10 cellular contexts compared by ENCODE assay signal in genomic region chr14:100842799-100843198, GRCh38. TPM values are rescaled to one million over a fixed set of nuclear protein-coding genes. Genes with fewer than 3 reads are reported as not detected.
DNase-seq lines count a peak whose midpoint lies in the region; ATAC-seq and TF ChIP-seq lines count a peak whose summit lies in the region.
"Had no signal": no experiment of that assay in that cellular context is flagged by ENCODE, and none has a peak within 500 bp of the region (broad histone marks: within the 10 kb centered on the region; RNA-seq: fewer than 3 reads in every experiment).

No MANE protein-coding gene starts in this region.

- no peak for TF ChIP-seq CTCF in adrenal gland (IDR thresholded peaks at IDR 0.05)

- no peaks in the 10 kb centered on the region for H3K9me3 ChIP-seq in adrenal gland (replicated peaks in 1 of 3)
- no peaks in the 10 kb centered on the region for H3K9me3 ChIP-seq in right cardiac atrium (ENCODE audit: control insufficient read depth, low read length)
- no peaks in the 10 kb centered on the region for H3K9me3 ChIP-seq in skeletal muscle satellite cell (replicated peaks; ENCODE audit: low read length)

- peaks cover 0 to 49% of the 10 kb centered on the region in 2 donors for H3K36me3 ChIP-seq in adrenal gland (replicated peaks in 1 of 2)
- H3K36me3 ChIP-seq in skeletal muscle satellite cell (ENCODE audit: insufficient read depth, low read length) = peaks cover 48% of the 10 kb centered on the region

- H3K27ac ChIP-seq in adrenal gland = peak overlapping the region in 4 of 5 donors; percentile 16 to 84 (median 63)
- H3K27ac ChIP-seq in right cardiac atrium (ENCODE audit: low read length) = no peak overlapping the region
- H3K27ac ChIP-seq: 22Rv1 had no signal

- 34 to 49% (median 40%) methylated on average over 8 of the region's 8 CpGs for WGBS in adrenal gland, 4 donors
- WGBS in right cardiac atrium = 54% methylated on average over 8 of the region's 8 CpGs

- peak overlapping the region; percentile 49 for H3K9ac ChIP-seq in skeletal muscle satellite cell (ENCODE audit: low read depth, low read length)

- intact Hi-C loops in adrenal gland (cut with DNase I) = no loop called here
- intact Hi-C loops in right cardiac atrium (cut with DNase I) = loop anchor here in 1 of 4 donors (10.0 kb wide), 1 partner anchor 782 kb away; no protein-coding TSS in a partner anchor

- H3K27me3 ChIP-seq in adrenal gland = no peaks in the 10 kb centered on the region
- H3K27me3 ChIP-seq in right cardiac atrium (ENCODE audit: control insufficient read depth, insufficient read depth) = no peaks in the 10 kb centered on the region
- no peaks in the 10 kb centered on the region for H3K27me3 ChIP-seq in skeletal muscle satellite cell (ENCODE audit: control insufficient read depth, insufficient read depth, low read length)

- H3K4me3 ChIP-seq in adrenal gland = no peak overlapping the region
- no peak overlapping the region for H3K4me3 ChIP-seq in right cardiac atrium (ENCODE audit: low read length)
- H3K4me3 ChIP-seq in skeletal muscle satellite cell (ENCODE audit: low read length) = no peak overlapping the region

- peak in 1 of 2 donors; percentile 39 for TF ChIP-seq POLR2A in adrenal gland (IDR thresholded peaks at IDR 0.05)

- peaks cover 4 to 36% of the 10 kb centered on the region in 2 donors for H3K4me1 ChIP-seq in adrenal gland (replicated peaks in 1 of 2)
- no peaks in the 10 kb centered on the region for H3K4me1 ChIP-seq in right cardiac atrium (ENCODE audit: control insufficient read depth, insufficient read depth, low read length)
- H3K4me1 ChIP-seq in skeletal muscle satellite cell (ENCODE audit: control insufficient read depth, insufficient read depth, low read length) = peaks cover 32% of the 10 kb centered on the region

- H3K4me2 ChIP-seq in skeletal muscle satellite cell (ENCODE audit: low read length) = peak overlapping the region; percentile 50

- DNase-seq in NCI-H1092 treated with DMSO at 0.1 percent for 48 hours (lab: John Stamatoyannopoulos, UW) (peak; percentile 5), NCI-H1092 (lab: John Stamatoyannopoulos, UW) (no peak), adrenal gland (peak in 1 of 7 donors; percentile 64), right cardiac atrium (no peak), DMS53 treated with DMSO at 0.1 percent for 48 hours (lab: John Stamatoyannopoulos, UW; ENCODE audit: unreplicated experiment) (no peak), NCI-H187 (lab: John Stamatoyannopoulos, UW) (no peak)
- DNase-seq: activated B cell treated with CpG ODN at 0.5 μM for 24 hours had no signal

- ATAC-seq in right cardiac atrium (peak; percentile 18 to 58), HG02884 (IDR thresholded peaks at IDR 0.05; ENCODE audit: unreplicated experiment) (no peak)

RNA-seq across cellular contexts. Expression of gene MEG3, which starts 16.9 kb away (rescaled TPM):
- total RNA-seq in adrenal gland = 1,000 to 10,000 TPM in 3 of 8 donors, 100 to 1,000 TPM in 4, 10 to 100 TPM in 1; 86.6 to 1,883 (median 625) TPM
- 1,000 to 10,000 TPM in 2 of 3 donors, 100 to 1,000 TPM in 1; 736 to 8,129 (median 5,263) TPM for polyA plus RNA-seq in adrenal gland
- total RNA-seq in right cardiac atrium = 10 to 100 TPM; 10.4 to 35.3 (median 18.3) TPM
- polyA plus RNA-seq in right cardiac atrium = 32.9 TPM
- 90.6 and 95.3 TPM in 2 replicates for total RNA-seq in skeletal muscle satellite cell (2012; rRNA removed)
- total RNA-seq: activated B cell treated with CpG ODN at 0.5 μM for 24 hours had no signal
